Comparison of ENCODE assay signal across 12 cellular contexts in genomic region chr2:152525277-152525838, GRCh38.
DNase-seq lines count a peak whose midpoint lies in the region; ATAC-seq lines count a peak whose summit lies in the region.
"Had no signal": no experiment of that assay in that cellular context is flagged by ENCODE, and none has a peak within 500 bp of the region (broad histone marks: within the 10 kb centered on the region; RNA-seq: fewer than 3 reads in every experiment).

No MANE protein-coding gene starts in this region.

- ATAC-seq in left ventricle myocardium superior (peak; percentile 89), HG03280 (IDR thresholded peaks at IDR 0.05; ENCODE audit: unreplicated experiment) (no peak)
- ATAC-seq: activated CD4-positive, CD25-positive, alpha-beta regulatory T cell treated with anti-CD3 and anti-CD28 coated beads, Interleukin-2, amount 50 U/mL, for 24 hours had no signal

- DNase-seq in NCI-H1092 (lab: John Stamatoyannopoulos, UW): peak; percentile 12
- DNase-seq in NCI-H1092 treated with DMSO at 0.1 percent for 48 hours (lab: John Stamatoyannopoulos, UW): no peak
- DNase-seq in amniotic epithelial cell (ENCODE audit: low read depth): peak; percentile 39
- DNase-seq in left ventricle myocardium superior: peak; percentile 45
- peak; percentile 81 for DNase-seq in superior temporal gyrus (ENCODE audit: extremely low spot score)
- no peak for DNase-seq in NOMO-1 treated with DMSO at 0.1 percent for 48 hours (lab: John Stamatoyannopoulos, UW; ENCODE audit: unreplicated experiment)
- DNase-seq in SK-N-DZ (ENCODE audit: low spot score): no peak
- DNase-seq: 8988T; central memory CD4-positive, alpha-beta T cell; NCI-H2171 had no signal

- intact Hi-C loops in left ventricle myocardium superior (cut with micrococcal nuclease): no loop called here

Comparison
In these comparisons a context has a peak if more than half of its experiments do, and no peak if none do; other contexts are left out.
1. DNase-seq: peak in NCI-H1092 (single experiment), amniotic epithelial cell (single experiment), left ventricle myocardium superior (single experiment) and superior temporal gyrus (single experiment); none in NCI-H1092 treated with DMSO at 0.1 percent for 48 hours (single experiment), NOMO-1 treated with DMSO at 0.1 percent for 48 hours (single experiment) and SK-N-DZ (single experiment).